ENCODE assay signal across 17 cellular contexts in the genomic region with DNA sequence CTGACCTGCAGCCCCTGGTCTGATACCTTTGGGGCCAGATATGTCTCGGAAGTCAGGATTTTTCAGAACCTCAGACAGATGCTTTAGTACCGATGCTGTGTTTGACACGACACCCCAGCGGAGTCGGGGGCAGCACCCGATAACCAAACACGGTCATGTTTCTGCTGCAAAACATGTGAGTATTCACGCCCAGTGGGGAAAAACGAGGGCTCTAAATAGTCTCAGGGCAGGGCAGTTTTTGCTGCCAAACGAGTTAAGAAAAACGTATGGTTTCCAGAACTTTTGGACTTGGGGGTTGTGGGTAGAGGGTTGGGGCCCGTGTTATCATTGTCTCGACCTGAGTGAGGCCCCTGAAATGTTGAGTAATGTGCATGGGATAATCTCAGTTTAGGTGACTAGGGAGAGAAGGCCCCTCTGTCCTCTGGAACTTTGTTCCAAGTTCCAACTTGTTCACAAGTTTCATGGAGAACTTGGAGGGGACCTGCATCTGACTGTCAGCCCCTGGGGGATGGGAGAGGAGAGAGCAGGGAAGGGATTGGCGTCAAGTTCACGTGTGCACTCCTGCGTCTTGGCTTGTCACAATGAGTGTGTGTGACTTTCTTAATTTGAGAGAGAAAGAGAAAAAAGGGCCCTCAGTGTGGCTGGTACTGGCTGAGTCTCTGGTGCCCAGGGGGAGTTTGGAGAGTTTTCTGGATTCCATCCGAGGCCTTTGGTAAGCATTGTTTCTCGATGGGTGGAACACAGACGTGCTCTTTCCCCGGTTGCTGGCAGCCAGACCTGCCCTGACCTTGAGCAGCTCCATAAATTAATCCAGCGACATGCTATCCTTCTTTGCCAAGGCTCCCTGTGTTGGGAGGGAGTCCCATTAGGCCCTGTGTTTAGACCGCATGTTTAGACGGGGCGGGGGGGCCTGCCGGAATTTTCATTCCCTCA.
DNase-seq lines count a peak whose midpoint lies in the region; ATAC-seq and TF ChIP-seq lines count a peak whose summit lies in the region.
"Had no signal": no experiment of that assay in that cellular context is flagged by ENCODE, and none has a peak within 500 bp of the region (broad histone marks: within the 10 kb centered on the region; RNA-seq: fewer than 3 reads in every experiment).

No MANE protein-coding gene starts in this region.

- H4K20me1 ChIP-seq in BLaER1: no peaks in the 10 kb centered on the region

- TF ChIP-seq CTCF in left lung (IDR thresholded peaks at IDR 0.05): no peak
- no peak for TF ChIP-seq CTCF in gastrocnemius medialis (IDR thresholded peaks at IDR 0.05 in 4 of 5, conservative IDR thresholded peaks at IDR 0.05 in 1 of 5)

- H3K4me2 ChIP-seq in BLaER1: peak overlapping the region; percentile 8; the same call in 1 of the 2 replicates

- peaks cover 45% of the 10 kb centered on the region for H3K4me1 ChIP-seq in BLaER1
- H3K4me1 ChIP-seq in left lung: peaks cover 0 to 10% of the 10 kb centered on the region in 2 donors
- peaks cover 31 to 38% of the 10 kb centered on the region in 2 donors for H3K4me1 ChIP-seq in gastrocnemius medialis

- H3K4me3 ChIP-seq in BLaER1 (no peak overlapping the region), left lung (no peak overlapping the region), gastrocnemius medialis (no peak overlapping the region)
- H3K4me3 ChIP-seq: K562, upper lobe of right lung had no signal

- intact Hi-C loops in left lung (cut with DNase I): no loop called here
- intact Hi-C loops in gastrocnemius medialis (cut with DNase I; ENCODE audit: low total_unique reads): no loop called here
- intact Hi-C loops in head of caudate nucleus (cut with DNase I): no loop called here

- no peaks in the 10 kb centered on the region for H3K9me3 ChIP-seq in BLaER1
- no peaks in the 10 kb centered on the region for H3K9me3 ChIP-seq in left lung
- no peaks in the 10 kb centered on the region for H3K9me3 ChIP-seq in gastrocnemius medialis
- H3K9me3 ChIP-seq: upper lobe of right lung had no signal

- H3K27ac ChIP-seq in BLaER1 (no peak overlapping the region), left lung (no peak overlapping the region), gastrocnemius medialis (peak overlapping the region; percentile 24 to 54 (median 52))
- H3K27ac ChIP-seq: brain microvascular endothelial cell, upper lobe of right lung had no signal

- ATAC-seq in left lung: peak; percentile 10
- ATAC-seq in gastrocnemius medialis: peak; percentile 57 to 82
- ATAC-seq in HG02588 (IDR thresholded peaks at IDR 0.05; ENCODE audit: unreplicated experiment): no peak
- ATAC-seq: K562, upper lobe of right lung had no signal

- TF ChIP-seq POLR2A in gastrocnemius medialis (IDR thresholded peaks at IDR 0.05): no peak

- H3K36me3 ChIP-seq in BLaER1 (no peaks in the 10 kb centered on the region), left lung (no peaks in the 10 kb centered on the region), gastrocnemius medialis (no peaks in the 10 kb centered on the region)
- H3K36me3 ChIP-seq: brain microvascular endothelial cell, upper lobe of right lung had no signal

- in situ Hi-C loops in gastrocnemius medialis (cut with MboI; ENCODE audit: low sequenced_read_pairs in 4 of 4): no loop called here

- H3K27me3 ChIP-seq in BLaER1 (no peaks in the 10 kb centered on the region), left lung (no peaks in the 10 kb centered on the region), gastrocnemius medialis (no peaks in the 10 kb centered on the region)
- H3K27me3 ChIP-seq: brain microvascular endothelial cell, upper lobe of right lung had no signal

- H3K9ac ChIP-seq in BLaER1: no peak overlapping the region

- DNase-seq in epidermal melanocyte (ENCODE audit: insufficient read length, low spot score): peak; percentile 80
- DNase-seq in left lung: peak in 1 of 2 donors; percentile 17
- DNase-seq in gastrocnemius medialis: peak in 1 of 2 donors; percentile 62
- no peak for DNase-seq in head of caudate nucleus
- DNase-seq in NCI-H1048 (lab: John Stamatoyannopoulos, UW): no peak
- DNase-seq in hippocampal formation (lab: John Stamatoyannopoulos, UW): no peak
- DNase-seq: activated CD4-positive, alpha-beta T cell treated with anti-CD3 and anti-CD28 coated beads, Interleukin-2, amount 50 U/mL, for 1 hour; brain microvascular endothelial cell; effector CD4-positive, alpha-beta T cell; kidney glomerular epithelial cell; NCI-H187; NCI-H69; T-helper 9 cell; upper lobe of right lung had no signal

Comparison
In these comparisons a context has a peak if more than half of its experiments do, and no peak if none do; other contexts are left out.
1. H3K27ac ChIP-seq: peak in gastrocnemius medialis (4 of 4); none in BLaER1 (single experiment) and left lung (0 of 2).